ENCODE assay signal across 1 cellular context in genomic region chr2:79612999-79613398, GRCh38.
TF ChIP-seq lines count a peak whose summit lies in the region.

No MANE protein-coding gene starts in this region.

TF ChIP-seq in GM23338, 12 proteins besides CTCF, POLR2A, EP300 and RAD21 (continued from another document):
- TF ChIP-seq, protein P1, sequence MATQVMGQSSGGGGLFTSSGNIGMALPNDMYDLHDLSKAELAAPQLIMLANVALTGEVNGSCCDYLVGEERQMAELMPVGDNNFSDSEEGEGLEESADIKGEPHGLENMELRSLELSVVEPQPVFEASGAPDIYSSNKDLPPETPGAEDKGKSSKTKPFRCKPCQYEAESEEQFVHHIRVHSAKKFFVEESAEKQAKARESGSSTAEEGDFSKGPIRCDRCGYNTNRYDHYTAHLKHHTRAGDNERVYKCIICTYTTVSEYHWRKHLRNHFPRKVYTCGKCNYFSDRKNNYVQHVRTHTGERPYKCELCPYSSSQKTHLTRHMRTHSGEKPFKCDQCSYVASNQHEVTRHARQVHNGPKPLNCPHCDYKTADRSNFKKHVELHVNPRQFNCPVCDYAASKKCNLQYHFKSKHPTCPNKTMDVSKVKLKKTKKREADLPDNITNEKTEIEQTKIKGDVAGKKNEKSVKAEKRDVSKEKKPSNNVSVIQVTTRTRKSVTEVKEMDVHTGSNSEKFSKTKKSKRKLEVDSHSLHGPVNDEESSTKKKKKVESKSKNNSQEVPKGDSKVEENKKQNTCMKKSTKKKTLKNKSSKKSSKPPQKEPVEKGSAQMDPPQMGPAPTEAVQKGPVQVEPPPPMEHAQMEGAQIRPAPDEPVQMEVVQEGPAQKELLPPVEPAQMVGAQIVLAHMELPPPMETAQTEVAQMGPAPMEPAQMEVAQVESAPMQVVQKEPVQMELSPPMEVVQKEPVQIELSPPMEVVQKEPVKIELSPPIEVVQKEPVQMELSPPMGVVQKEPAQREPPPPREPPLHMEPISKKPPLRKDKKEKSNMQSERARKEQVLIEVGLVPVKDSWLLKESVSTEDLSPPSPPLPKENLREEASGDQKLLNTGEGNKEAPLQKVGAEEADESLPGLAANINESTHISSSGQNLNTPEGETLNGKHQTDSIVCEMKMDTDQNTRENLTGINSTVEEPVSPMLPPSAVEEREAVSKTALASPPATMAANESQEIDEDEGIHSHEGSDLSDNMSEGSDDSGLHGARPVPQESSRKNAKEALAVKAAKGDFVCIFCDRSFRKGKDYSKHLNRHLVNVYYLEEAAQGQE (IDR thresholded peaks at IDR 0.05; ENCODE audit: unreplicated experiment), result no peak
- TF ChIP-seq STAT1 (IDR thresholded peaks at IDR 0.05; ENCODE audit: unreplicated experiment), result no peak
- no peak for TF ChIP-seq EZH2 (IDR thresholded peaks at IDR 0.05; ENCODE audit: low read depth, unreplicated experiment)
- no peak for TF ChIP-seq NANOG (IDR thresholded peaks at IDR 0.05; ENCODE audit: borderline replicate concordance)
- no peak for TF ChIP-seq JUNB (IDR thresholded peaks at IDR 0.05; ENCODE audit: unreplicated experiment)
- TF ChIP-seq POLR2AphosphoS5 (IDR thresholded peaks at IDR 0.05; ENCODE audit: low read depth), result no peak
